In the genomic region with DNA sequence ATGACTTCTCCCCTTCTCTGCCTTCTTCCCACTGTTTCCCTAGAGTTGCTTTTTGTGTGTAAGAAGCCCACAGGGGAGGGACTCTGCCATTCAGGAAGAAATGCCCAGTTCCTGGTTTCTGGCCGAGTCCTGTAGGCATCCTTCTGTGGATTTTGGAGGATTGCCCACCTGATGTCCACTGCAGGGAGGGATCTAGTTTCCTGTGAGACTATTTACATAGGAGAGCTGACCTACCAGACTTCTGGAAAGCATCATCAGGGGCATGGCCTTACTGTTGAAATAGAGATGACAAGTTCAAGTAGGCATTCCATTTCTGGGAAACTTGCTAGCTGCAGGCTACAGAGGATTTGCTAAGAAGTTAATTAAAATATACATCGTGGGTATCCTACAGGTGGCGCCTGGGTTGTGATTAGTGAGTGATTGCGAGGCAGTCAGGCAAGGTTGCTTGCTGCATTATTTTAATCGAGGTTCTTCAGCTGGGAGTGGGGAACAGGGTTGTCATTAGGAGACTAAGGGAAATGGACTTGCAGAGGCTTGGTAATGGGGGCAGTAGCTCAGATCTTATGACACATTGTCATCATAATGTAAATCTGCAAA, we compare ENCODE assay signal across 1 cellular context.
TF ChIP-seq lines count a peak whose summit lies in the region.

No MANE protein-coding gene starts in this region.

TF ChIP-seq in IMR-90, 13 proteins besides CTCF, POLR2A, EP300 and RAD21 (continued from another document):
- TF ChIP-seq CEBPB (IDR thresholded peaks at IDR 0.05; ENCODE audit: low read depth, low read length) (no peak), BHLHE40 (IDR thresholded peaks at IDR 0.05; ENCODE audit: low read depth, low read length) (no peak), FOS (IDR thresholded peaks at IDR 0.05; ENCODE audit: low read depth, low read length) (no peak), CHD1 (IDR thresholded peaks at IDR 0.05; ENCODE audit: low read depth, low read length) (no peak), MXI1 (IDR thresholded peaks at IDR 0.05; ENCODE audit: borderline replicate concordance, low read depth, low read length) (no peak), MAFK (IDR thresholded peaks at IDR 0.05; ENCODE audit: low read depth, low read length) (no peak)
TF ChIP-seq in IMR-90: peak in this region for 0.
